In the genomic region with DNA sequence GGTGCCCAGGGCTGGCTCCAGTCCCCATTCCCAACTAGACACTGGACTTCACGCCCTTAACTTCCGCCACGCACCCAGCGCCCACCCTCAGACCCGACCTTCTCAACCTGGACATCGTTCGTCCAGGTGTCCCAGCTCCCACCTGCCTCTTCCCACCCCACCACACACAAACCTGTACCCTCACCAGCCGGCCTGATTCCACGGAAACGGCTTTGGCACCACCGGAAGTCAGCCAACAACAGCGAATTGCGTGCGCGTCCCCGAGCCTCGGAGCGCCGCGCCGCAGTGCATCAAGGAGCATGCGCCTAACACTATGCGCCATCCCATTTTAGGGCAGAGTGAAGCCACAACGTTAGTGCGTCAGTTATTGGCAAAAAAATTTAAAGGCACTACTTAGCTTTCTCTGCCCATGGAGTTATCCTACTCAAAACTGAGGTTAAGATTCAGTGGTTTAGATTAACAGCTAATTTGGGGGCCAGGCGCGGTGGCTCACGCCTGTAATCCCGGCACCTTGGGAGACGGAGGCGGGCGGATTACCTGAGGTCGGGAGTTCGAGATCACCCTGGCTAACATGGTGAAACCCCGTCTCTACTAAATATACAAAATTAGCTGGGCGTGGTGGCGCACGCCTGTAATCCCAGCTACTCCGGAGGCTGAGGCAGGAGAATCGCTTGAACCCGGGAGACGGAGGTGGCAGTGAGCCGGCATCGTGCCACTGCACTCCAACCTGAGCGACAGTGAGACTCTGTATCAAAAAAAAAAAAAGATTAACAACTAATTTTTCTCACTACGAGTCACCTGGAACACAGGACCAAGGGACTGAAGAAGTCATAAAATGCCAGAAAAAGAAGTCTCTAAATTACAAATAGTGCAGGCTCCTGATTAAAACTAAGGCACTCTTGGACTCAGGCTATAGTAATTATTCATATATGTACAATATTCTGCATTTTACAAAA, we compare ENCODE assay signal across 8 cellular contexts. TPM values are rescaled to one million over a fixed set of nuclear protein-coding genes. Genes with fewer than 3 reads are reported as not detected.
DNase-seq lines count a peak whose midpoint lies in the region; ATAC-seq and TF ChIP-seq lines count a peak whose summit lies in the region.

A gene with protein sequence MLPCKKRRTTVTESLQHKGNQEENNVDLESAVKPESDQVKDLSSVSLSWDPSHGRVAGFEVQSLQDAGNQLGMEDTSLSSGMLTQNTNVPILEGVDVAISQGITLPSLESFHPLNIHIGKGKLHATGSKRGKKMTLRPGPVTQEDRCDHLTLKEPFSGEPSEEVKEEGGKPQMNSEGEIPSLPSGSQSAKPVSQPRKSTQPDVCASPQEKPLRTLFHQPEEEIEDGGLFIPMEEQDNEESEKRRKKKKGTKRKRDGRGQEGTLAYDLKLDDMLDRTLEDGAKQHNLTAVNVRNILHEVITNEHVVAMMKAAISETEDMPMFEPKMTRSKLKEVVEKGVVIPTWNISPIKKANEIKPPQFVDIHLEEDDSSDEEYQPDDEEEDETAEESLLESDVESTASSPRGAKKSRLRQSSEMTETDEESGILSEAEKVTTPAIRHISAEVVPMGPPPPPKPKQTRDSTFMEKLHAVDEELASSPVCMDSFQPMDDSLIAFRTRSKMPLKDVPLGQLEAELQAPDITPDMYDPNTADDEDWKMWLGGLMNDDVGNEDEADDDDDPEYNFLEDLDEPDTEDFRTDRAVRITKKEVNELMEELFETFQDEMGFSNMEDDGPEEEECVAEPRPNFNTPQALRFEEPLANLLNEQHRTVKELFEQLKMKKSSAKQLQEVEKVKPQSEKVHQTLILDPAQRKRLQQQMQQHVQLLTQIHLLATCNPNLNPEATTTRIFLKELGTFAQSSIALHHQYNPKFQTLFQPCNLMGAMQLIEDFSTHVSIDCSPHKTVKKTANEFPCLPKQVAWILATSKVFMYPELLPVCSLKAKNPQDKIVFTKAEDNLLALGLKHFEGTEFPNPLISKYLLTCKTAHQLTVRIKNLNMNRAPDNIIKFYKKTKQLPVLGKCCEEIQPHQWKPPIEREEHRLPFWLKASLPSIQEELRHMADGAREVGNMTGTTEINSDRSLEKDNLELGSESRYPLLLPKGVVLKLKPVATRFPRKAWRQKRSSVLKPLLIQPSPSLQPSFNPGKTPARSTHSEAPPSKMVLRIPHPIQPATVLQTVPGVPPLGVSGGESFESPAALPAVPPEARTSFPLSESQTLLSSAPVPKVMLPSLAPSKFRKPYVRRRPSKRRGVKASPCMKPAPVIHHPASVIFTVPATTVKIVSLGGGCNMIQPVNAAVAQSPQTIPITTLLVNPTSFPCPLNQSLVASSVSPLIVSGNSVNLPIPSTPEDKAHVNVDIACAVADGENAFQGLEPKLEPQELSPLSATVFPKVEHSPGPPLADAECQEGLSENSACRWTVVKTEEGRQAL (N-terminal part only) (minus strand): TSS at position 240 of the 956 bp plus-strand sequence. CDS start 3,434 bp downstream, outside the sequence.

- DNase-seq in GM12864 (ENCODE audit: low read depth) (peak; percentile 83), NCI-H187 (lab: John Stamatoyannopoulos, UW) (peak; percentile 95 to 96), T-helper 17 cell (peak; percentile 76 to 83 (median 78)), amniotic stem cell (lab: John Stamatoyannopoulos, UW) (peak; percentile 80), heart right ventricle (peak; percentile 87 to 90), posterior cingulate gyrus (peak; percentile 80 to 98 (median 87)), type B pancreatic cell (ENCODE audit: extremely low spot score, unreplicated experiment) (peak; percentile 85)

- H3K9me3 ChIP-seq in T-helper 17 cell (ENCODE audit: control insufficient read depth, low read length, poor library complexity, severe bottlenecking) (no peaks in the 10 kb centered on the region), heart right ventricle (no peaks in the 10 kb centered on the region)

- H3K27ac Mint-ChIP-seq in T-helper 17 cell = peak within 1 kb of the TSS; percentile 99
- H3K27ac Mint-ChIP-seq in type B pancreatic cell = peak within 1 kb of the TSS; percentile 98

- H3K4me1 Mint-ChIP-seq in T-helper 17 cell (peaks cover 39% of the 10 kb centered on the region), type B pancreatic cell (ENCODE audit: unreplicated experiment) (peaks cover 13% of the 10 kb centered on the region)

- TF ChIP-seq CTCF in GM12864 (IDR thresholded peaks at IDR 0.05; ENCODE audit: low read depth, low read length, missing control alignments) (no peak), heart right ventricle (IDR thresholded peaks at IDR 0.05) (no peak), type B pancreatic cell (conservative IDR thresholded peaks at IDR 0.05) (no peak)

- H3K27me3 Mint-ChIP-seq in T-helper 17 cell (no peaks in the 10 kb centered on the region), type B pancreatic cell (peaks cover 16% of the 10 kb centered on the region)

- H3K4me3 Mint-ChIP-seq in T-helper 17 cell (peak within 1 kb of the TSS; percentile 100), type B pancreatic cell (peak within 1 kb of the TSS; percentile 100)

- H3K4me1 ChIP-seq in heart right ventricle = peaks cover 0 to 50% (median 47%) of the 10 kb centered on the region in 9 donors

- ATAC-seq in HG02852 (IDR thresholded peaks at IDR 0.05; ENCODE audit: unreplicated experiment) (peak; percentile 51), T-helper 17 cell (peak; percentile 57), heart right ventricle (peak; percentile 62 to 81 (median 71))

- H3K27me3 ChIP-seq in heart right ventricle = no peaks in the 10 kb centered on the region

- intact Hi-C loops in heart right ventricle (cut with DNase I) = loop anchor here in 3 of 10 donors (5.0 kb wide), 2 partner anchors 40 to 55 kb away; a partner anchor contains a TSS
- intact Hi-C loops in posterior cingulate gyrus (cut with DNase I) = loop anchor here (2.0 to 5.0 kb wide), 2 partner anchors 54 to 130 kb away; a partner anchor contains a TSS

- peak within 1 kb of the TSS; percentile 49 to 94 (median 86) for H3K27ac ChIP-seq in heart right ventricle

- peak within 1 kb of the TSS; percentile 73 for H3K4me3 ChIP-seq in GM12864 (ENCODE audit: low read depth, low read length)
- H3K4me3 ChIP-seq in heart right ventricle = peak within 1 kb of the TSS; percentile 55 to 83 (median 73)

- 17 to 19% methylated on average over 46 of the region's 46 CpGs for WGBS in heart right ventricle, 2 donors

- peaks cover 0 to 37% (median 23%) of the 10 kb centered on the region in 9 donors for H3K36me3 ChIP-seq in heart right ventricle

- H3K9me3 Mint-ChIP-seq in type B pancreatic cell = no peaks in the 10 kb centered on the region

- H3K36me3 Mint-ChIP-seq in T-helper 17 cell (ENCODE audit: low read depth) = no peaks in the 10 kb centered on the region
- H3K36me3 Mint-ChIP-seq in type B pancreatic cell = peaks cover 15% of the 10 kb centered on the region

RNA-seq across cellular contexts. Expression of the gene that starts here (rescaled TPM):
- 10 to 100 TPM; 88.4 to 93.9 TPM for total RNA-seq in T-helper 17 cell
- total RNA-seq in heart right ventricle = 10 to 100 TPM; 21.6 to 30.7 (median 28.1) TPM
- polyA plus RNA-seq in heart right ventricle = 10 to 100 TPM in 1 of 2 donors, 1 to 10 TPM in 1; 8.8 to 25.5 TPM
- total RNA-seq in type B pancreatic cell (ENCODE audit: low replicate concordance) = 48.0 and 59.3 TPM in 2 replicates

Comparison
In these comparisons a context has a peak if more than half of its experiments do, and no peak if none do; other contexts are left out.
1. Peak in every context shown above with its lines: DNase-seq, ATAC-seq, H3K4me3 ChIP-seq and H3K27ac ChIP-seq.